Comparison of ENCODE assay signal across 8 cellular contexts in genomic region chr10:8331896-8332729, GRCh38.
DNase-seq lines count a peak whose midpoint lies in the region; TF ChIP-seq lines count a peak whose summit lies in the region.

No MANE protein-coding gene starts in this region.

- H3K36me3 Mint-ChIP-seq in HFFc6 (ENCODE audit: low read depth): no peaks in the 10 kb centered on the region

- peaks cover 8% of the 10 kb centered on the region for H3K9me3 Mint-ChIP-seq in HFFc6

- peaks cover 3% of the 10 kb centered on the region for H3K27me3 Mint-ChIP-seq in HFFc6 (ENCODE audit: insufficient read depth)

- in situ Hi-C loops in GM13976 (cut with MboI; ENCODE audit: low sequenced_read_pairs, unreplicated experiment): no loop called here

- H3K4me3 Mint-ChIP-seq in HFFc6: peak overlapping the region; percentile 74

- peak; percentile 59 for DNase-seq in GM13976 (ENCODE audit: low spot score)
- DNase-seq in HFFc6: no peak
- peak; percentile 35 for DNase-seq in NOMO-1 treated with DMSO at 0.1 percent for 48 hours (lab: John Stamatoyannopoulos, UW; ENCODE audit: unreplicated experiment)
- peak; percentile 83 to 89 for DNase-seq in activated T-cell treated with anti-CD3 and anti-CD28 coated beads, Interleukin-2, amount 50 U/mL, for 48 hours
- DNase-seq in fibroblast of the aortic adventitia (ENCODE audit: low read depth): peak; percentile 28
- DNase-seq in occipital lobe (lab: John Stamatoyannopoulos, UW): peak; percentile 20
- peak; percentile 32 for DNase-seq in superior temporal gyrus (ENCODE audit: extremely low spot score)
- no peak for DNase-seq in epidermal melanocyte (ENCODE audit: insufficient read length, low spot score)

- TF ChIP-seq CTCF in GM13976 (IDR thresholded peaks at IDR 0.05; ENCODE audit: borderline replicate concordance, control extremely low read depth, extremely low read depth, insufficient read depth, missing control alignments): no peak
- no peak for TF ChIP-seq CTCF in HFFc6 (IDR thresholded peaks at IDR 0.05)
- no peak for TF ChIP-seq CTCF in fibroblast of the aortic adventitia (IDR thresholded peaks at IDR 0.05; ENCODE audit: insufficient read depth, low read length)

- H3K27ac Mint-ChIP-seq in HFFc6: no peak overlapping the region

- H3K4me1 Mint-ChIP-seq in HFFc6 (ENCODE audit: low read depth): no peaks in the 10 kb centered on the region; the same call in 1 of the 2 replicates

- peak overlapping the region; percentile 57 for H3K4me3 ChIP-seq in fibroblast of the aortic adventitia (ENCODE audit: low read depth, low read length)

Comparison
In these comparisons a context has a peak if more than half of its experiments do, and no peak if none do; other contexts are left out.
1. DNase-seq: peak in GM13976 (single experiment), NOMO-1 treated with DMSO at 0.1 percent for 48 hours (single experiment), activated T-cell treated with anti-CD3 and anti-CD28 coated beads, Interleukin-2, amount 50 U/mL, for 48 hours (2 of 2), fibroblast of the aortic adventitia (single experiment), occipital lobe (single experiment) and superior temporal gyrus (single experiment); none in HFFc6 (single experiment) and epidermal melanocyte (single experiment).